In the genomic region with DNA sequence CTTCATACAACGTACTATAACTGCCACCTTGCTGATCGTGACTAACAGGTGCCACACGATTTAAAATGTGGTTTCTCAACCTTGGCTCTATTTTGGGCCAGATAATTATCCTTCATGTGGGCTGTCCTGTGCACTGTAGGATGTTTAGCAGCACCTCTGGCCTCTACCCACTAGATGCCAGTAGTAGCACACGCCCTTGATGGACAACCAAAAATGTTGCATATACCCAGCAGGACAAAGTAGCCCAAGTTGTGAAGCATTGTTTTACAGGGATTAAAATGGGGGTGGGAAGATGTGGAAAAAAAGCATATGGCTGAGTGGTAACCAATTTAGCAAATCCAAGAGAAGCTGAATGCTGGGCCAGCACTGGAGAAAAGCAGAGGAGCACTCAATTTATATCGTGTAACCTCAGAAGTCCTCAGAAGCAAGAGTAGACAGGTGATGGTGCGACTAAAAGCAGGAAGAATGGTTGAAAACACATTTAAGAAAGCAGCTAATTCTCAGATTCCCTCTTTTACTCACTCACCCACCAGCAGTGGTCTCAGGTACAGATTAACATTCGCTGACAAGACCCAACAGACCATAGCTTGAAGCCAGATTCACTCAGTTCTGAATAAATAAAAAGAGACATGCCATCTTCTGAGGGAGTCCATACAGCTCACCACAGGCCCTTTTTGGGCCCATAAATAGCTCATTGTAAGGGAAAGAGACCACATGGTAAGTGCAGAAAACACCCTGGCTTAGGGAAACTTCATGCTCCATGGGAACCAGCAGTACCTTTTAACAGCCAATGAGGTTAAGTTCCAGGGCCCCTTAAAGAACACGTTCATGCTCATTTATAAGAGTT, we compare ENCODE assay signal across 8 cellular contexts. TPM values are rescaled to one million over a fixed set of nuclear protein-coding genes. Genes with fewer than 3 reads are reported as not detected.
DNase-seq lines count a peak whose midpoint lies in the region; TF ChIP-seq lines count a peak whose summit lies in the region.

No MANE protein-coding gene starts in this region.

- TF ChIP-seq CTCF in retinal pigment epithelial cell (conservative IDR thresholded peaks at IDR 0.05; ENCODE audit: low read depth, low read length): peak; percentile 78

- DNase-seq in GDM1 (lab: John Stamatoyannopoulos, UW) (peak; percentile 9), H4 (ENCODE audit: low spot score) (peak; percentile 43), NOMO-1 treated with dmso at 0.1 percent for 144 hours (lab: John Stamatoyannopoulos, UW; ENCODE audit: unreplicated experiment) (peak; percentile 46), foreskin melanocyte (peak; percentile 22), retinal pigment epithelial cell (ENCODE audit: low read depth) (peak; percentile 15), HEK293T (ENCODE audit: extremely low spot score) (no peak), DMS79 treated with DMSO at 0.1 percent for 48 hours (lab: John Stamatoyannopoulos, UW) (no peak)
- peak; percentile 52 to 59 for DNase-seq in activated T-cell treated with anti-CD3 and anti-CD28 coated beads, Interleukin-2, amount 50 U/mL, for 48 hours

- CTCF ChIA-PET in HEK293T (lab: Yijun Ruan, JAX): no interaction called here

- H3K4me3 ChIP-seq in retinal pigment epithelial cell (ENCODE audit: low read length): no peak overlapping the region

- POLR2A ChIA-PET in HEK293T (lab: Yijun Ruan, JAX): no interaction called here

TF ChIP-seq in HEK293T, 16 proteins besides CTCF, POLR2A, EP300 and RAD21:
- TF ChIP-seq CTBP1 (IDR thresholded peaks at IDR 0.05; ENCODE audit: borderline replicate concordance) (no peak), ELF4 (IDR thresholded peaks at IDR 0.05) (no peak), ARNT (IDR thresholded peaks at IDR 0.05) (no peak), BHLHE40 (IDR thresholded peaks at IDR 0.05; ENCODE audit: borderline replicate concordance) (no peak), TARDBP (IDR thresholded peaks at IDR 0.05) (no peak), FOXK2 (IDR thresholded peaks at IDR 0.05) (no peak), ZNF384 (IDR thresholded peaks at IDR 0.05) (no peak), L3MBTL2 (conservative IDR thresholded peaks at IDR 0.05) (no peak), HDGF (IDR thresholded peaks at IDR 0.05; ENCODE audit: borderline replicate concordance) (no peak), FOXM1 (IDR thresholded peaks at IDR 0.05; ENCODE audit: borderline replicate concordance) (no peak), LEF1 (IDR thresholded peaks at IDR 0.05; ENCODE audit: borderline replicate concordance) (no peak), FOXA1 (IDR thresholded peaks at IDR 0.05) (no peak), NFRKB (IDR thresholded peaks at IDR 0.05) (no peak), SP1 (IDR thresholded peaks at IDR 0.05) (no peak), SUZ12 (IDR thresholded peaks at IDR 0.05) (no peak)
- TF ChIP-seq, protein P1, sequence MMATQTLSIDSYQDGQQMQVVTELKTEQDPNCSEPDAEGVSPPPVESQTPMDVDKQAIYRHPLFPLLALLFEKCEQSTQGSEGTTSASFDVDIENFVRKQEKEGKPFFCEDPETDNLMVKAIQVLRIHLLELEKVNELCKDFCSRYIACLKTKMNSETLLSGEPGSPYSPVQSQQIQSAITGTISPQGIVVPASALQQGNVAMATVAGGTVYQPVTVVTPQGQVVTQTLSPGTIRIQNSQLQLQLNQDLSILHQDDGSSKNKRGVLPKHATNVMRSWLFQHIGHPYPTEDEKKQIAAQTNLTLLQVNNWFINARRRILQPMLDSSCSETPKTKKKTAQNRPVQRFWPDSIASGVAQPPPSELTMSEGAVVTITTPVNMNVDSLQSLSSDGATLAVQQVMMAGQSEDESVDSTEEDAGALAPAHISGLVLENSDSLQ (IDR thresholded peaks at IDR 0.05): no peak

RNA-seq across cellular contexts. Expression of a gene that starts 50.6 kb away (rescaled TPM):
- total RNA-seq in H4 (2014; rRNA removed; shearing (Covaris generic)): 2.7 and 3.6 TPM in 2 replicates

Comparison
In these comparisons a context has a peak if more than half of its experiments do, and no peak if none do; other contexts are left out.
1. DNase-seq: peak in GDM1 (single experiment), H4 (single experiment), NOMO-1 treated with dmso at 0.1 percent for 144 hours (single experiment), activated T-cell treated with anti-CD3 and anti-CD28 coated beads, Interleukin-2, amount 50 U/mL, for 48 hours (2 of 2), foreskin melanocyte (single experiment) and retinal pigment epithelial cell (single experiment); none in HEK293T (single experiment) and DMS79 treated with DMSO at 0.1 percent for 48 hours (single experiment).